Comparison of ENCODE assay signal across 32 cellular contexts in the genomic region with DNA sequence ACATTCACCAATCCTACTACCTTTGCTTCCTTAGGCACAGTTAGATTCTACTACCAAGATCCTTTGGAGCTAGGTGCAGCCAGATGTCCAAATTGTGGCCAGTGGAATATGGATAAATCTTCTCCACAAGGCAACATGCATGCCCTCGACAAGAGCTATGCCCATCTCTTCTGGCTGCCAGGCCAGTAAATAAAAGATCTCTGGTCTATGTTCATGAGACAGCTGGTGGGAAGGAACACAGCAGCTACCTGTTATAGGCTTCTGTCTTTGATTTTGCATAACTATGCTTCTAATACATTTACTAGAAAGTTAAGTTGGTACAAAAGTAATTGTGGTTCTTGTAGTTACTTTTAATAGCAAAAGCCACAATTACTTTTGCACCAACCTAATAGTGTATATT.
"Had no signal": no experiment of that assay in that cellular context is flagged by ENCODE, and none has a peak within 500 bp of the region (broad histone marks: within the 10 kb centered on the region; RNA-seq: fewer than 3 reads in every experiment).

No MANE protein-coding gene starts in this region.

- DNase-seq: activated effector memory CD4-positive, alpha-beta T cell treated with anti-CD3 and anti-CD28 coated beads, Interleukin-2, amount 50 U/mL, for 16 hours; activated effector memory CD4-positive, alpha-beta T cell treated with Interleukin-2 at 50 U/mL for 16 hours; activated gamma-delta T cell; activated gamma-delta T cell treated with Interleukin-2 at 50 U/mL for 16 hours; activated naive CD4-positive, alpha-beta T cell; activated naive CD4-positive, alpha-beta T cell treated with anti-CD3 and anti-CD28 coated beads for 36 hours; activated naive CD4-positive, alpha-beta T cell treated with anti-CD3 and anti-CD28 coated beads, Interleukin-2, amount 10 ng/mL, durations not matched to agents 7 days and 5 days; activated naive CD4-positive, alpha-beta T cell treated with anti-CD3 and anti-CD28 coated beads, Interleukin-2, amount 50 U/mL, for 16 hours; activated naive CD4-positive, alpha-beta T cell treated with Interleukin-2 at 50 U/mL for 16 hours; activated naive CD8-positive, alpha-beta T cell treated with anti-CD3 and anti-CD28 coated beads for 36 hours; activated naive CD8-positive, alpha-beta T cell treated with anti-CD3 and anti-CD28 coated beads, Interleukin-2, amount 10 ng/mL, durations not matched to agents 7 days and 5 days; activated naive CD8-positive, alpha-beta T cell treated with anti-CD3 and anti-CD28 coated beads, Interleukin-2, amount 50 U/mL, for 24 hours; activated T-cell treated with anti-CD3 and anti-CD28 coated beads, Interleukin-2, amount 50 U/mL, for 1 hour; activated T-cell treated with anti-CD3 and anti-CD28 coated beads, Interleukin-2, amount 50 U/mL, for 24 hours; activated T-cell treated with anti-CD3 and anti-CD28 coated beads, Interleukin-2, amount 50 U/mL, for 4 hours; activated T-cell treated with anti-CD3 and anti-CD28 coated beads, Interleukin-2, amount 50 U/mL, for 48 hours; activated T-cell treated with anti-CD3 and anti-CD28 coated beads, Interleukin-2, amount 50 U/mL, for 72 hours; adrenal gland; amniotic stem cell; amygdala; anterior cingulate cortex; aorta; brain microvascular endothelial cell; caudate nucleus; central memory CD4-positive, alpha-beta T cell; cerebellar nuclear complex had no signal

- H3K4me1 ChIP-seq: adrenal gland, breast epithelium had no signal

- H3K9me3 ChIP-seq: adrenal gland, body of pancreas, breast epithelium had no signal

- H3K4me3 ChIP-seq: adrenal gland, ascending aorta, body of pancreas, breast epithelium, cardiac muscle cell had no signal

- H3K36me3 ChIP-seq: adrenal gland, ascending aorta, brain microvascular endothelial cell, breast epithelium, cardiac muscle cell had no signal

- H3K27me3 ChIP-seq: adrenal gland, ascending aorta, body of pancreas, brain microvascular endothelial cell, breast epithelium, cardiac muscle cell had no signal

- ATAC-seq: activated naive CD4-positive, alpha-beta T cell treated with anti-CD3 and anti-CD28 coated beads, Interleukin-2, amount 50 U/mL, for 72 hours; activated naive CD8-positive, alpha-beta T cell treated with anti-CD3 and anti-CD28 coated beads, Interleukin-2, amount 50 U/mL, for 24 hours; activated T-cell treated with anti-CD3 and anti-CD28 coated beads, Interleukin-2, amount 50 U/mL, for 4 hours; activated T-cell treated with anti-CD3 and anti-CD28 coated beads, Interleukin-2, amount 50 U/mL, for 72 hours; activated T-helper 17 cell treated with anti-CD3 and anti-CD28 coated beads, Interleukin-2, amount 50 U/mL, for 72 hours; body of pancreas had no signal

- H3K27ac ChIP-seq: adrenal gland, ascending aorta, body of pancreas, brain microvascular endothelial cell, breast epithelium, cardiac muscle cell had no signal
